In the genomic region with DNA sequence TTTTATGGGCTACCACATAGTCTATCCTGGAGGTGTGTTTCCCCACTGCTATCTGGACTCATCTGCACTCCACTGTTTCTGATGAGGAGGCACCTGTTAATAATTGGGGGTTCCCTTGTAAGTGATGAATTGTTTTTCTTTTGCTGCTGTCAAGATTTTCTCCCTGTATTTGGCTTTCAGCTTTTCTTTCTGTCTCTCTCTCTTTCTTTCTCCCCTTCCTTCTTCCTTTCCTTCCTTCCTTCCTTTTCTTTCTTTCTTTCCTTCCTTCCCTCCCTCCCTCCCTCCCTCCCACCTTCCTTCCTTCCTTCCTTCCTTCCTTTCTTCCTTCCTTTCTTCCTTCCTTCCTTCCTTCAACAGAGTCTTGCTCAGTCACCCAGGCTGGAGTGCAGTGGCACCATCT, we compare ENCODE assay signal across 22 cellular contexts. TPM values are rescaled to one million over a fixed set of nuclear protein-coding genes. Genes with fewer than 3 reads are reported as not detected.
DNase-seq lines count a peak whose midpoint lies in the region; ATAC-seq and TF ChIP-seq lines count a peak whose summit lies in the region.
"Had no signal": no experiment of that assay in that cellular context is flagged by ENCODE, and none has a peak within 500 bp of the region (broad histone marks: within the 10 kb centered on the region; RNA-seq: fewer than 3 reads in every experiment).

No MANE protein-coding gene starts in this region.

- POLR2A ChIA-PET in CD4-positive, alpha-beta T cell (lab: Charles Lee) = no interaction called here

- no peaks in the 10 kb centered on the region for H3K9me3 ChIP-seq in neutrophil
- H3K9me3 ChIP-seq in CD4-positive, alpha-beta T cell (ENCODE audit: control insufficient read depth, low read length) = no peaks in the 10 kb centered on the region

- H3K36me3 Mint-ChIP-seq in T-helper 2 cell treated with Interferon-gamma antibody and Interleukin-4, amounts not matched to agents 5 μg/mL and 100 μg/mL, for 36 hours (ENCODE audit: low read depth) = no peaks in the 10 kb centered on the region
- peaks cover 11% of the 10 kb centered on the region for H3K36me3 Mint-ChIP-seq in central memory CD8-positive, alpha-beta T cell (ENCODE audit: insufficient read depth)
- H3K36me3 Mint-ChIP-seq in CD4-positive, alpha-beta T cell (ENCODE audit: low read depth) = no peaks in the 10 kb centered on the region

- intact Hi-C loops in CD4-positive, alpha-beta T cell (cut with DNase I, micrococcal nuclease) = loop anchor here in 1 of 2 experiments (10.0 kb wide), 1 partner anchor 309 kb away; no protein-coding TSS in a partner anchor

- H3K4me3 ChIP-seq in HL-60 (replicated peaks; ENCODE audit: insufficient read depth, low read length) = no peak overlapping the region
- H3K4me3 ChIP-seq in neutrophil (ENCODE audit: low read depth in 1 of 2, low read length in 1 of 2) = no peak overlapping the region

- H3K4me3 Mint-ChIP-seq in T-helper 2 cell treated with Interferon-gamma antibody and Interleukin-4, amounts not matched to agents 5 μg/mL and 100 μg/mL, for 36 hours = peak overlapping the region; percentile 27
- H3K4me3 Mint-ChIP-seq in central memory CD8-positive, alpha-beta T cell = no peak overlapping the region
- no peak overlapping the region for H3K4me3 Mint-ChIP-seq in CD4-positive, alpha-beta T cell
- H3K4me3 Mint-ChIP-seq: B cell had no signal

- peaks cover 53% of the 10 kb centered on the region for H3K4me1 Mint-ChIP-seq in T-helper 2 cell treated with Interferon-gamma antibody and Interleukin-4, amounts not matched to agents 5 μg/mL and 100 μg/mL, for 36 hours (ENCODE audit: low read depth)
- peaks cover 23% of the 10 kb centered on the region for H3K4me1 Mint-ChIP-seq in central memory CD8-positive, alpha-beta T cell
- H3K4me1 Mint-ChIP-seq in CD4-positive, alpha-beta T cell (ENCODE audit: low read depth) = peaks cover 13% of the 10 kb centered on the region

- H3K9me3 Mint-ChIP-seq in T-helper 2 cell treated with Interferon-gamma antibody and Interleukin-4, amounts not matched to agents 5 μg/mL and 100 μg/mL, for 36 hours = no peaks in the 10 kb centered on the region
- H3K9me3 Mint-ChIP-seq in central memory CD8-positive, alpha-beta T cell = no peaks in the 10 kb centered on the region
- H3K9me3 Mint-ChIP-seq in CD4-positive, alpha-beta T cell = no peaks in the 10 kb centered on the region

- H3K36me3 ChIP-seq in neutrophil = no peaks in the 10 kb centered on the region

- peak overlapping the region; percentile 79 for H3K27ac Mint-ChIP-seq in T-helper 2 cell treated with Interferon-gamma antibody and Interleukin-4, amounts not matched to agents 5 μg/mL and 100 μg/mL, for 36 hours
- peak overlapping the region; percentile 58 for H3K27ac Mint-ChIP-seq in central memory CD8-positive, alpha-beta T cell (ENCODE audit: low read depth)
- H3K27ac Mint-ChIP-seq in CD4-positive, alpha-beta T cell = no peak overlapping the region
- H3K27ac Mint-ChIP-seq: B cell had no signal

- TF ChIP-seq CTCF in HL-60 (IDR thresholded peaks at IDR 0.05; ENCODE audit: insufficient read depth, low read length) = no peak
- no peak for TF ChIP-seq CTCF in neutrophil (IDR thresholded peaks at IDR 0.05)
- no peak for TF ChIP-seq CTCF in CD4-positive, alpha-beta T cell (IDR thresholded peaks at IDR 0.05)

- peaks cover 66 to 90% of the 10 kb centered on the region in 2 experiments for H3K4me1 ChIP-seq in neutrophil (ENCODE audit: control insufficient read depth in 1 of 2, insufficient read depth in 1 of 2, low read depth in 1 of 2, low read length in 1 of 2)

- H3K27ac ChIP-seq in HL-60 (replicated peaks) = peak overlapping the region; percentile 16
- peak overlapping the region; percentile 92 for H3K27ac ChIP-seq in neutrophil
- no peak overlapping the region for H3K27ac ChIP-seq in CD4-positive, alpha-beta T cell (ENCODE audit: low read depth, low read length)

- H3K27me3 ChIP-seq in HL-60 (ENCODE audit: insufficient read depth, poor library complexity, severe bottlenecking) = no peaks in the 10 kb centered on the region
- no peaks in the 10 kb centered on the region for H3K27me3 ChIP-seq in neutrophil
- no peaks in the 10 kb centered on the region for H3K27me3 ChIP-seq in CD4-positive, alpha-beta T cell (ENCODE audit: control insufficient read depth, insufficient read depth, low read length)

- no peak for ATAC-seq in central memory CD8-positive, alpha-beta T cell (replicated peaks; ENCODE audit: extremely low read depth, poor library complexity, severe bottlenecking)
- no peak for ATAC-seq in GM19023 (IDR thresholded peaks at IDR 0.05; ENCODE audit: unreplicated experiment)
- no peak for ATAC-seq in CD4-positive, alpha-beta T cell (ENCODE audit: poor library complexity)
- ATAC-seq: foreskin keratinocyte, left ventricle myocardium superior had no signal

- CTCF ChIA-PET in CD4-positive, alpha-beta T cell (lab: Charles Lee) = no interaction called here

- DNase-seq in T-helper 2 cell treated with Interferon-gamma antibody and Interleukin-4, amounts not matched to agents 5 μg/mL and 100 μg/mL, for 36 hours (ENCODE audit: low spot score) = no peak
- DNase-seq in T-helper 2 cell (no peak), HL-60 (ENCODE audit: low read depth in 1 of 2, low spot score in 1 of 2) (no peak), SKM-1 treated with dmso at 0.1 percent for 144 hours (lab: John Stamatoyannopoulos, UW; ENCODE audit: unreplicated experiment) (no peak)
- DNase-seq in central memory CD8-positive, alpha-beta T cell (ENCODE audit: low spot score in 2 of 2) = no peak
- DNase-seq in CD4-positive, alpha-beta T cell = no peak
- DNase-seq: 8988T; activated CD4-positive, alpha-beta T cell treated with anti-CD3 and anti-CD28 coated beads, Interleukin-2, amount 50 U/mL, for 4 hours; activated naive CD4-positive, alpha-beta T cell treated with anti-CD3 and anti-CD28 coated beads, Interleukin-2, amount 50 U/mL, for 16 hours; activated T-cell treated with anti-CD3 and anti-CD28 coated beads, Interleukin-2, amount 50 U/mL, for 1 hour; erythroblast; foreskin keratinocyte; left ventricle myocardium superior; NCI-H1436; NCI-H524; T-helper 9 cell had no signal

- H3K27me3 Mint-ChIP-seq in T-helper 2 cell treated with Interferon-gamma antibody and Interleukin-4, amounts not matched to agents 5 μg/mL and 100 μg/mL, for 36 hours (ENCODE audit: low read depth) = peaks cover 16% of the 10 kb centered on the region
- no peaks in the 10 kb centered on the region for H3K27me3 Mint-ChIP-seq in central memory CD8-positive, alpha-beta T cell
- H3K27me3 Mint-ChIP-seq in CD4-positive, alpha-beta T cell = peaks cover 13% of the 10 kb centered on the region
- H3K27me3 Mint-ChIP-seq: B cell had no signal

RNA-seq across cellular contexts. Expression of gene GNLY, which starts 9.2 kb away (rescaled TPM):
- total RNA-seq in CD4-positive, alpha-beta T cell = 10 to 100 TPM; 45.1 TPM
- total RNA-seq: foreskin keratinocyte, H1, pulmonary artery endothelial cell, SK-MEL-5 had no signal

RNA-seq across cellular contexts. Expression of gene SFTPB, which starts 35.3 kb away (rescaled TPM):
- not detected for total RNA-seq in CD4-positive, alpha-beta T cell
- total RNA-seq: B cell, foreskin keratinocyte, H1, pulmonary artery endothelial cell, SK-MEL-5 had no signal

RNA-seq across cellular contexts. Expression of gene ATOH8, which starts 50.5 kb away (rescaled TPM):
- total RNA-seq in CD4-positive, alpha-beta T cell = not detected
- total RNA-seq: B cell, foreskin keratinocyte had no signal
